ENCODE assay signal across 1 cellular context in the genomic region with DNA sequence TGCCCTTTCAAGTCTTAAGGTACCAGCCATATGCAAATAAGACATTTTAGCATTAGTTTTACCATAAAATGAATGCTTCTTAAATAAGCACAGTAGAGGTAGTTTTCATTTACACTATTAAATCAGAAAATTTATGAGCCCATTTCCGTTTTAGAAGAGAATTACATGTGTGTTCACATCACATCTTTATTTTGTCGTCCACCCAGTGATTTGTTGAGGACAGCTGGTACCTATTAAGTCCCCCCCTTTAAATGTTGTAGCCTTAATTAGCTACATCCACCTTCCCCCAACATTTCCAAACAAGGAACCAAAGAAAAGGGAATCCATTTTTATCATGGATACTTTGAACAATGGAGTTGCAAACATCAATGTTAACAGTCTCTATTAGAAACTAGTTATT.
TF ChIP-seq lines count a peak whose summit lies in the region.

No MANE protein-coding gene starts in this region.

TF ChIP-seq in GM23338, 12 proteins besides CTCF, POLR2A, EP300 and RAD21 (continued from another document):
- TF ChIP-seq CREB1 (CRISPR knock-in tag; IDR thresholded peaks at IDR 0.05; ENCODE audit: low read depth): no peak
- TF ChIP-seq, protein P1, sequence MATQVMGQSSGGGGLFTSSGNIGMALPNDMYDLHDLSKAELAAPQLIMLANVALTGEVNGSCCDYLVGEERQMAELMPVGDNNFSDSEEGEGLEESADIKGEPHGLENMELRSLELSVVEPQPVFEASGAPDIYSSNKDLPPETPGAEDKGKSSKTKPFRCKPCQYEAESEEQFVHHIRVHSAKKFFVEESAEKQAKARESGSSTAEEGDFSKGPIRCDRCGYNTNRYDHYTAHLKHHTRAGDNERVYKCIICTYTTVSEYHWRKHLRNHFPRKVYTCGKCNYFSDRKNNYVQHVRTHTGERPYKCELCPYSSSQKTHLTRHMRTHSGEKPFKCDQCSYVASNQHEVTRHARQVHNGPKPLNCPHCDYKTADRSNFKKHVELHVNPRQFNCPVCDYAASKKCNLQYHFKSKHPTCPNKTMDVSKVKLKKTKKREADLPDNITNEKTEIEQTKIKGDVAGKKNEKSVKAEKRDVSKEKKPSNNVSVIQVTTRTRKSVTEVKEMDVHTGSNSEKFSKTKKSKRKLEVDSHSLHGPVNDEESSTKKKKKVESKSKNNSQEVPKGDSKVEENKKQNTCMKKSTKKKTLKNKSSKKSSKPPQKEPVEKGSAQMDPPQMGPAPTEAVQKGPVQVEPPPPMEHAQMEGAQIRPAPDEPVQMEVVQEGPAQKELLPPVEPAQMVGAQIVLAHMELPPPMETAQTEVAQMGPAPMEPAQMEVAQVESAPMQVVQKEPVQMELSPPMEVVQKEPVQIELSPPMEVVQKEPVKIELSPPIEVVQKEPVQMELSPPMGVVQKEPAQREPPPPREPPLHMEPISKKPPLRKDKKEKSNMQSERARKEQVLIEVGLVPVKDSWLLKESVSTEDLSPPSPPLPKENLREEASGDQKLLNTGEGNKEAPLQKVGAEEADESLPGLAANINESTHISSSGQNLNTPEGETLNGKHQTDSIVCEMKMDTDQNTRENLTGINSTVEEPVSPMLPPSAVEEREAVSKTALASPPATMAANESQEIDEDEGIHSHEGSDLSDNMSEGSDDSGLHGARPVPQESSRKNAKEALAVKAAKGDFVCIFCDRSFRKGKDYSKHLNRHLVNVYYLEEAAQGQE (IDR thresholded peaks at IDR 0.05; ENCODE audit: unreplicated experiment): no peak
